1 cellular context compared by ENCODE assay signal in genomic region chr18:58882681-58883080, GRCh38.
TF ChIP-seq lines count a peak whose summit lies in the region.

No MANE protein-coding gene starts in this region.

TF ChIP-seq in WTC11, 78 proteins besides CTCF, POLR2A, EP300 and RAD21 (continued from another document):
- TF ChIP-seq HMGXB4 (CRISPR knock-in tag; IDR thresholded peaks at IDR 0.05): no peak
- TF ChIP-seq JUN (CRISPR knock-in tag; IDR thresholded peaks at IDR 0.05): no peak
- TF ChIP-seq ELF4 (CRISPR knock-in tag; IDR thresholded peaks at IDR 0.05; ENCODE audit: low read depth): no peak
- TF ChIP-seq FOXK1 (CRISPR knock-in tag; IDR thresholded peaks at IDR 0.05): no peak
- no peak for TF ChIP-seq ZNF281 (CRISPR knock-in tag; IDR thresholded peaks at IDR 0.05)
- no peak for TF ChIP-seq CREM (CRISPR knock-in tag; IDR thresholded peaks at IDR 0.05)
- no peak for TF ChIP-seq SP1 (CRISPR knock-in tag; conservative IDR thresholded peaks at IDR 0.05)
- no peak for TF ChIP-seq ZNF671 (CRISPR knock-in tag; IDR thresholded peaks at IDR 0.05)
- TF ChIP-seq ZBTB43 (CRISPR knock-in tag; IDR thresholded peaks at IDR 0.05): no peak
